Comparison of ENCODE assay signal across 8 cellular contexts in genomic region chr10:100009283-100009792, GRCh38. TPM values are rescaled to one million over a fixed set of nuclear protein-coding genes. Genes with fewer than 3 reads are reported as not detected.
DNase-seq lines count a peak whose midpoint lies in the region; ATAC-seq and TF ChIP-seq lines count a peak whose summit lies in the region.

No MANE protein-coding gene starts in this region.

- peaks cover 38% of the 10 kb centered on the region for H3K4me1 Mint-ChIP-seq in activated CD4-positive, alpha-beta T cell treated with anti-CD3 and anti-CD28 coated beads, Interleukin-2, amount 10 ng/mL, durations not matched to agents 7 days and 5 days
- H3K4me1 Mint-ChIP-seq in activated CD8-positive, alpha-beta T cell treated with anti-CD3 and anti-CD28 coated beads for 36 hours (ENCODE audit: low read depth): peaks cover 48% of the 10 kb centered on the region

- H3K27me3 Mint-ChIP-seq in activated CD4-positive, alpha-beta T cell treated with anti-CD3 and anti-CD28 coated beads, Interleukin-2, amount 10 ng/mL, durations not matched to agents 7 days and 5 days: peaks cover 28% of the 10 kb centered on the region
- no peaks in the 10 kb centered on the region for H3K27me3 Mint-ChIP-seq in activated CD8-positive, alpha-beta T cell treated with anti-CD3 and anti-CD28 coated beads for 36 hours

- intact Hi-C loops in activated CD8-positive, alpha-beta T cell treated with anti-CD3 and anti-CD28 coated beads for 36 hours (cut with micrococcal nuclease): no loop called here

- H3K4me3 Mint-ChIP-seq in activated CD4-positive, alpha-beta T cell treated with anti-CD3 and anti-CD28 coated beads, Interleukin-2, amount 10 ng/mL, durations not matched to agents 7 days and 5 days: peak overlapping the region; percentile 80
- H3K4me3 Mint-ChIP-seq in activated CD8-positive, alpha-beta T cell treated with anti-CD3 and anti-CD28 coated beads for 36 hours: peak overlapping the region; percentile 82

- no peak for TF ChIP-seq EP300 in gastroesophageal sphincter (IDR thresholded peaks at IDR 0.05)

- H4K20me1 ChIP-seq in osteoblast (ENCODE audit: insufficient read depth, low read length): no peaks in the 10 kb centered on the region

- H3K9me3 Mint-ChIP-seq in activated CD4-positive, alpha-beta T cell treated with anti-CD3 and anti-CD28 coated beads, Interleukin-2, amount 10 ng/mL, durations not matched to agents 7 days and 5 days: no peaks in the 10 kb centered on the region
- H3K9me3 Mint-ChIP-seq in activated CD8-positive, alpha-beta T cell treated with anti-CD3 and anti-CD28 coated beads for 36 hours: no peaks in the 10 kb centered on the region

- H3K36me3 ChIP-seq in gastroesophageal sphincter (no peaks in the 10 kb centered on the region), osteoblast (ENCODE audit: insufficient read depth, low read length) (no peaks in the 10 kb centered on the region)

- peak; percentile 2 for TF ChIP-seq CTCF in activated CD8-positive, alpha-beta T cell treated with anti-CD3 and anti-CD28 coated beads for 36 hours (IDR thresholded peaks at IDR 0.05)
- TF ChIP-seq CTCF in gastroesophageal sphincter (IDR thresholded peaks at IDR 0.05) (peak in 3 of 4 experiments; percentile 39 to 54 (median 53)), osteoblast (IDR thresholded peaks at IDR 0.05; ENCODE audit: extremely low read depth, low read depth, low read length) (peak; percentile 10)

- 0% methylated on average over 13 of the region's 45 CpGs; no CpG with 5 or more reads in 1 of the 2 donors for WGBS in gastroesophageal sphincter (ENCODE audit: low coverage in 1 of 2), 2 donors

- peak overlapping the region; percentile 77 for H3K4me2 ChIP-seq in osteoblast (ENCODE audit: insufficient read depth, low read length)

- DNase-seq in activated CD4-positive, alpha-beta T cell treated with anti-CD3 and anti-CD28 coated beads, Interleukin-2, amount 10 ng/mL, durations not matched to agents 7 days and 5 days: no peak
- DNase-seq in activated CD4-positive, alpha-beta T cell treated with anti-CD3 and anti-CD28 coated beads, Interleukin-2, amount 50 U/mL, for 48 hours: no peak
- DNase-seq in HuH-7.5 (ENCODE audit: low spot score) (peak; percentile 64), osteoblast (ENCODE audit: insufficient read length, low spot score, missing footprints) (peak; percentile 80)
- DNase-seq in activated CD8-positive, alpha-beta T cell treated with anti-CD3 and anti-CD28 coated beads for 36 hours: peak; percentile 15
- DNase-seq in NK-92 treated with Interleukin-12 subunit alpha and Interleukin-12 subunit beta, amount 100 ng/mL, for 24 hours (lab: John Stamatoyannopoulos, UW): no peak

- peak overlapping the region; percentile 67 for H2AFZ ChIP-seq in osteoblast (ENCODE audit: low read length)

- H3K27ac ChIP-seq in gastroesophageal sphincter: peak overlapping the region; percentile 44 to 94 (median 90)
- peak overlapping the region; percentile 92 for H3K27ac ChIP-seq in osteoblast (ENCODE audit: low read depth, low read length)

- peak; percentile 41 for ATAC-seq in GM21619 (IDR thresholded peaks at IDR 0.05; ENCODE audit: unreplicated experiment)
- peak; percentile 70 for ATAC-seq in activated CD8-positive, alpha-beta T cell treated with anti-CD3 and anti-CD28 coated beads for 36 hours
- peak; percentile 84 for ATAC-seq in gastroesophageal sphincter

- no peak for TF ChIP-seq POLR2A in gastroesophageal sphincter (IDR thresholded peaks at IDR 0.05)

- H3K36me3 Mint-ChIP-seq in activated CD4-positive, alpha-beta T cell treated with anti-CD3 and anti-CD28 coated beads, Interleukin-2, amount 10 ng/mL, durations not matched to agents 7 days and 5 days (ENCODE audit: low read depth): no peaks in the 10 kb centered on the region
- no peaks in the 10 kb centered on the region for H3K36me3 Mint-ChIP-seq in activated CD8-positive, alpha-beta T cell treated with anti-CD3 and anti-CD28 coated beads for 36 hours (ENCODE audit: low read depth)

- H3K4me1 ChIP-seq in gastroesophageal sphincter (peaks cover 0 to 56% (median 35%) of the 10 kb centered on the region in 3 donors), osteoblast (ENCODE audit: insufficient read depth, low read length) (peaks cover 40% of the 10 kb centered on the region)

- CTCF ChIA-PET in activated CD4-positive, alpha-beta T cell treated with anti-CD3 and anti-CD28 coated beads, Interleukin-2, amount 10 ng/mL, durations not matched to agents 7 days and 5 days (lab: Charles Lee): interaction anchor here (0.7 to 2.6 kb wide), 13 partner anchors 9 to 164 kb away, joined by 3 to 16 read pairs (median 4); no protein-coding TSS in a partner anchor
- CTCF ChIA-PET in activated CD8-positive, alpha-beta T cell treated with anti-CD3 and anti-CD28 coated beads for 36 hours (lab: Charles Lee): interaction anchor here (0.6 to 6.4 kb wide), 33 partner anchors 9 to 277 kb away, joined by 3 to 83 read pairs (median 4); no protein-coding TSS in a partner anchor

- peaks cover 41% of the 10 kb centered on the region for H3K79me2 ChIP-seq in osteoblast (ENCODE audit: insufficient read depth, low read length)

- POLR2A ChIA-PET in activated CD4-positive, alpha-beta T cell treated with anti-CD3 and anti-CD28 coated beads, Interleukin-2, amount 10 ng/mL, durations not matched to agents 7 days and 5 days (lab: Charles Lee): no interaction called here
- POLR2A ChIA-PET in activated CD8-positive, alpha-beta T cell treated with anti-CD3 and anti-CD28 coated beads for 36 hours (lab: Charles Lee): interaction anchor here (0.9 to 1.5 kb wide), 2 partner anchors 10 to 15 kb away, joined by 4 to 5 read pairs; no protein-coding TSS in a partner anchor

- H3K27ac Mint-ChIP-seq in activated CD4-positive, alpha-beta T cell treated with anti-CD3 and anti-CD28 coated beads, Interleukin-2, amount 10 ng/mL, durations not matched to agents 7 days and 5 days: no peak overlapping the region
- no peak overlapping the region for H3K27ac Mint-ChIP-seq in activated CD8-positive, alpha-beta T cell treated with anti-CD3 and anti-CD28 coated beads for 36 hours

- H3K4me3 ChIP-seq in gastroesophageal sphincter: peak overlapping the region; percentile 63 to 72
- peak overlapping the region; percentile 85 for H3K4me3 ChIP-seq in osteoblast (ENCODE audit: insufficient read depth, low read length)

- H3K27me3 ChIP-seq in gastroesophageal sphincter (no peaks in the 10 kb centered on the region), osteoblast (ENCODE audit: insufficient read depth, low read length) (no peaks in the 10 kb centered on the region)

- H3K9me3 ChIP-seq in gastroesophageal sphincter (no peaks in the 10 kb centered on the region), osteoblast (ENCODE audit: low read depth, low read length) (no peaks in the 10 kb centered on the region)

RNA-seq across cellular contexts. Expression of gene DNMBP, which starts 0.4 kb away (rescaled TPM):
- 1 to 10 TPM; 2.9 to 3.2 TPM for total RNA-seq in activated CD4-positive, alpha-beta T cell treated with anti-CD3 and anti-CD28 coated beads, Interleukin-2, amount 10 ng/mL, durations not matched to agents 7 days and 5 days
- 1 to 10 TPM; 2.6 to 2.9 TPM for total RNA-seq in activated CD8-positive, alpha-beta T cell treated with anti-CD3 and anti-CD28 coated beads for 36 hours
- 10 to 100 TPM; 17.9 to 37.6 (median 20.6) TPM for total RNA-seq in gastroesophageal sphincter
- 13.0 and 15.9 TPM in 2 replicates for total RNA-seq in osteoblast

Comparison
In these comparisons a context has a peak if more than half of its experiments do, and no peak if none do; other contexts are left out.
1. DNase-seq: peak in HuH-7.5 (single experiment), activated CD8-positive, alpha-beta T cell treated with anti-CD3 and anti-CD28 coated beads for 36 hours (single experiment) and osteoblast (single experiment); none in activated CD4-positive, alpha-beta T cell treated with anti-CD3 and anti-CD28 coated beads, Interleukin-2, amount 10 ng/mL, durations not matched to agents 7 days and 5 days (single experiment), activated CD4-positive, alpha-beta T cell treated with anti-CD3 and anti-CD28 coated beads, Interleukin-2, amount 50 U/mL, for 48 hours (0 of 2) and NK-92 treated with Interleukin-12 subunit alpha and Interleukin-12 subunit beta, amount 100 ng/mL, for 24 hours (single experiment).
2. CTCF ChIP-seq: peak in every context shown above with its lines; median percentile 53 in gastroesophageal sphincter; 10 in osteoblast; 2 in activated CD8-positive, alpha-beta T cell treated with anti-CD3 and anti-CD28 coated beads for 36 hours.
3. Peak in every context shown above with its lines, with median percentiles within 50 percentile points of each other: ATAC-seq.